In the genomic region with DNA sequence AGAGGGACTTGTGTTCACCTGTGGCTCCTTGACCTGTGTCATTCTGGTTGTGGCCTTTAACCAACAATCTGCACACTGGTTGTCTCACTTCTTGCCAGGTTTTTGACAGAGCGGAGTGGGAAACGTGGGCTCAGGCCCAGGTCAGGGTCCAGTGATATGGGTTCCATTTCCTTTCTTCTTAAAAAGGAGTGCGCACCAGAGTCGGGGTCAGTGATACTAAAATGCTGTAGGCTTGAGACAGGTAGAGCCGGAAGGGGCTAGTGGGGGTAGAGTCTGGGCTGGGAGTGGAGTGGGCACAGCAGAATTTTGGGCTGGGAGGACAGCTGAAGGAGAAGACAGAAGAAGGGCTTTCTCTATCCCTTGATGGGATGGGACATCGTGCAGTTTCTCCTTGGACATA, we compare ENCODE assay signal across 23 cellular contexts.
DNase-seq lines count a peak whose midpoint lies in the region; ATAC-seq, FAIRE-seq and TF ChIP-seq lines count a peak whose summit lies in the region.
"Had no signal": no experiment of that assay in that cellular context is flagged by ENCODE, and none has a peak within 500 bp of the region (broad histone marks: within the 10 kb centered on the region; RNA-seq: fewer than 3 reads in every experiment).

No MANE protein-coding gene starts in this region.

- no peak overlapping the region for H3K4me3 ChIP-seq in HCT116 (replicated peaks in 1 of 2; ENCODE audit: low read depth in 1 of 2, low read length in 2 of 2)
- H3K4me3 ChIP-seq in GM12878 = no peak overlapping the region
- H3K4me3 ChIP-seq in neural progenitor cell = no peak overlapping the region
- H3K4me3 ChIP-seq: adrenal gland, gastrocnemius medialis, lung, right atrium auricular region, stomach had no signal

- SMC1A ChIA-PET in GM12878 (lab: Charles Lee; ENCODE audit: uncharacterized antibody, unreplicated experiment) = interaction anchor here (0.5 to 3.9 kb wide), 22 partner anchors 8 to 581 kb away, joined by 3 to 35 read pairs (median 4); a partner anchor contains a TSS

- CTCF ChIA-PET in HCT116 (lab: Charles Lee) (interaction anchor here (1.0 to 1.2 kb wide), 2 partner anchors 64 to 93 kb away, joined by 3 to 5 read pairs; no protein-coding TSS in a partner anchor), GM12878 (lab: Yijun Ruan, JAX) (interaction anchor here (0.6 to 6.2 kb wide), 36 partner anchors 11 to 1024 kb away, joined by 3 to 63 read pairs (median 4); a partner anchor contains a TSS)

- H3K27me3 Mint-ChIP-seq in CD14-positive monocyte (ENCODE audit: low read depth in 3 of 3) (peaks cover 0 to 2% (median 0%) of the 10 kb centered on the region in 3 donors), neural progenitor cell (ENCODE audit: insufficient read depth, low read depth) (peaks cover 8% of the 10 kb centered on the region)
- H3K27me3 Mint-ChIP-seq: activated T-helper 17 cell treated with anti-CD3 and anti-CD28 coated beads, Interleukin-2, amount 50 U/mL, for 72 hours had no signal

- no peak for TF ChIP-seq RAD21 in HCT116 (IDR thresholded peaks at IDR 0.05; ENCODE audit: low read depth)
- TF ChIP-seq RAD21 in GM12878 (IDR thresholded peaks at IDR 0.05; ENCODE audit: insufficient read depth, low read depth, low read length) = no peak

- no peaks in the 10 kb centered on the region for H3K27me3 ChIP-seq in HCT116 (ENCODE audit: insufficient read depth, low read length)
- H3K27me3 ChIP-seq in GM12878 (replicated peaks in 1 of 2; ENCODE audit: control insufficient read depth in 2 of 2, insufficient read depth in 2 of 2, low read length in 1 of 2) = no peaks in the 10 kb centered on the region
- H3K27me3 ChIP-seq in neural progenitor cell = no peaks in the 10 kb centered on the region
- H3K27me3 ChIP-seq: adrenal gland, gastrocnemius medialis, right atrium auricular region, stomach had no signal

- peak overlapping the region in 6 of 7 donors; percentile 40 to 85 (median 72) for H3K27ac Mint-ChIP-seq in CD14-positive monocyte
- peak overlapping the region; percentile 6 for H3K27ac Mint-ChIP-seq in neural progenitor cell
- H3K27ac Mint-ChIP-seq: activated CD8-positive, alpha-beta T cell treated with anti-CD3 and anti-CD28 coated beads, Interleukin-2, amount 10 ng/mL, durations not matched to agents 7 days and 5 days; activated naive CD4-positive, alpha-beta T cell treated with anti-CD3 and anti-CD28 coated beads, Interleukin-2, amount 10 ng/mL, durations not matched to agents 7 days and 5 days; activated T-helper 17 cell treated with anti-CD3 and anti-CD28 coated beads, Interleukin-2, amount 50 U/mL, for 72 hours; nephron progenitor cell had no signal

- H3K27ac ChIP-seq in HCT116 (ENCODE audit: low read depth, low read length) = no peak overlapping the region
- peak overlapping the region; percentile 4; the same call in 1 of the 2 replicates for H3K27ac ChIP-seq in GM12878 (ENCODE audit: control insufficient read depth, insufficient read depth)
- no peak overlapping the region for H3K27ac ChIP-seq in neural progenitor cell
- H3K27ac ChIP-seq: adrenal gland, gastrocnemius medialis, right atrium auricular region, stomach had no signal

- H3K4me1 ChIP-seq in HCT116 (ENCODE audit: control insufficient read depth in 1 of 2, insufficient read depth in 2 of 2, low read length in 2 of 2) = 0 out of 4 replicates have a peak, but pooled peaks cover 0 to 3% of the 10 kb centered on the region in 2 experiments
- H3K4me1 ChIP-seq in GM12878 (ENCODE audit: control insufficient read depth, insufficient read depth, low read length) = peaks cover 17% of the 10 kb centered on the region
- H3K4me1 ChIP-seq in neural progenitor cell = peaks cover 4% of the 10 kb centered on the region
- H3K4me1 ChIP-seq: adrenal gland, gastrocnemius medialis, right atrium auricular region had no signal

- no peaks in the 10 kb centered on the region for H3K79me2 ChIP-seq in HCT116 (ENCODE audit: insufficient read depth, low read length)
- H3K79me2 ChIP-seq in GM12878 (ENCODE audit: control insufficient read depth, insufficient read depth, low read length) = no peaks in the 10 kb centered on the region
- no peaks in the 10 kb centered on the region for H3K79me2 ChIP-seq in neural progenitor cell (ENCODE audit: low read depth)

- in situ Hi-C loops in GM12878 (cut with MboI) = loop anchor here (10.0 kb wide), 1 partner anchor 154 kb away; no protein-coding TSS in a partner anchor

- TF ChIP-seq CTCF in CD14-positive monocyte (IDR thresholded peaks at IDR 0.05) = no peak
- TF ChIP-seq CTCF in HCT116 (IDR thresholded peaks at IDR 0.05 in 2 of 3, conservative IDR thresholded peaks at IDR 0.05 in 1 of 3; ENCODE audit: borderline replicate concordance in 1 of 3, insufficient read depth in 1 of 3, low read depth in 2 of 3, low read length in 2 of 3) = no peak
- no peak for TF ChIP-seq CTCF in GM12878 (IDR thresholded peaks at IDR 0.05 in 2 of 3, conservative IDR thresholded peaks at IDR 0.05 in 1 of 3; ENCODE audit: control insufficient read depth in 2 of 3, extremely low read depth in 1 of 3, insufficient read depth in 1 of 3, low read depth in 3 of 3, low read length in 3 of 3)
- no peak for TF ChIP-seq CTCF in neural progenitor cell (IDR thresholded peaks at IDR 0.05)

- H3K36me3 Mint-ChIP-seq in CD14-positive monocyte (no peaks in the 10 kb centered on the region), neural progenitor cell (no peaks in the 10 kb centered on the region)
- H3K36me3 Mint-ChIP-seq: activated naive CD4-positive, alpha-beta T cell treated with anti-CD3 and anti-CD28 coated beads, Interleukin-2, amount 10 ng/mL, durations not matched to agents 7 days and 5 days had no signal

- no peaks in the 10 kb centered on the region for H4K20me1 ChIP-seq in HCT116 (ENCODE audit: insufficient read depth)
- no peaks in the 10 kb centered on the region for H4K20me1 ChIP-seq in GM12878 (ENCODE audit: control insufficient read depth, insufficient read depth)
- H4K20me1 ChIP-seq in neural progenitor cell (ENCODE audit: low read depth) = no peaks in the 10 kb centered on the region

- H2AFZ ChIP-seq in HCT116 (ENCODE audit: low read depth, low read length, poor library complexity, severe bottlenecking) (peak overlapping the region; percentile 19), GM12878 (ENCODE audit: control insufficient read depth, low read depth, low read length) (no peak overlapping the region), neural progenitor cell (replicated peaks) (peak overlapping the region; percentile 97)

- no peak for FAIRE-seq in GM12878 (lab: Jason Lieb, UNC)
- FAIRE-seq: A204.1, RCC 7860, urothelium cell line had no signal

- no peaks in the 10 kb centered on the region for H3F3A ChIP-seq in neural progenitor cell (ENCODE audit: low read depth)

- ATAC-seq in HCT116 (peak; percentile 12; the same call in 1 of the 2 replicates), GM12878 (no peak; the same call in 2 of the 3 replicates), HG03139 (IDR thresholded peaks at IDR 0.05; ENCODE audit: unreplicated experiment) (no peak)
- ATAC-seq: gastrocnemius medialis had no signal

- no TSS peak for BruUV-seq in HCT116 (replicated peaks; lab: Mats Ljungman, UMichigan)
- BruUV-seq in GM12878 (replicated peaks; lab: Mats Ljungman, UMichigan) = no TSS peak

- intact Hi-C loops in CD14-positive monocyte (cut with micrococcal nuclease) = no loop called here
- intact Hi-C loops in HCT116 (cut with micrococcal nuclease) = loop anchor here (10.0 kb wide), 1 partner anchor 214 kb away; no protein-coding TSS in a partner anchor
- intact Hi-C loops in GM12878 (cut with micrococcal nuclease; ENCODE audit: unreplicated experiment) = loop anchor here (1.0 to 10.0 kb wide), 5 partner anchors 58 to 436 kb away; no protein-coding TSS in a partner anchor

- peaks cover 0 to 4% (median 0%) of the 10 kb centered on the region in 7 donors for H3K9me3 Mint-ChIP-seq in CD14-positive monocyte
- H3K9me3 Mint-ChIP-seq in neural progenitor cell = no peaks in the 10 kb centered on the region
- H3K9me3 Mint-ChIP-seq: activated naive CD4-positive, alpha-beta T cell treated with anti-CD3 and anti-CD28 coated beads, Interleukin-2, amount 10 ng/mL, durations not matched to agents 7 days and 5 days; activated T-helper 17 cell treated with anti-CD3 and anti-CD28 coated beads, Interleukin-2, amount 50 U/mL, for 72 hours; nephron progenitor cell had no signal

- DNase-seq in CD14-positive monocyte (ENCODE audit: low spot score) (no peak), HCT116 (ENCODE audit: low read depth, low spot score) (no peak), GM12878 (ENCODE audit: low read depth, low spot score) (no peak), neural progenitor cell (ENCODE audit: low spot score) (no peak), NCI-H1092 (lab: John Stamatoyannopoulos, UW) (no peak), SW 1271 (lab: John Stamatoyannopoulos, UW) (no peak), NCI-H510A (lab: John Stamatoyannopoulos, UW) (no peak)
- DNase-seq: activated CD4-positive, alpha-beta T cell treated with anti-CD3 and anti-CD28 coated beads for 4 hours; gastrocnemius medialis; NCI-H2081 treated with DMSO at 0.1 percent for 48 hours; NCI-H345; stomach had no signal

- TF ChIP-seq EP300 in GM12878 (IDR thresholded peaks at IDR 0.05; ENCODE audit: borderline replicate concordance in 1 of 2, control insufficient read depth in 1 of 2, low read depth in 2 of 2, low read length in 2 of 2) = no peak

- H3K4me2 ChIP-seq in HCT116 (ENCODE audit: low read length) = no peak overlapping the region
- no peak overlapping the region for H3K4me2 ChIP-seq in GM12878 (ENCODE audit: control insufficient read depth, insufficient read depth)
- no peak overlapping the region for H3K4me2 ChIP-seq in neural progenitor cell

- POLR2A ChIA-PET in HCT116 (lab: Charles Lee) = no interaction called here
- POLR2A ChIA-PET in GM12878 (lab: Charles Lee) = interaction anchor here (0.9 to 1.6 kb wide), 5 partner anchors 9 to 154 kb away, joined by 4 to 7 read pairs (median 5); no protein-coding TSS in a partner anchor

- H3K4me3 Mint-ChIP-seq in CD14-positive monocyte (no peak overlapping the region), neural progenitor cell (no peak overlapping the region)
- H3K4me3 Mint-ChIP-seq: activated CD8-positive, alpha-beta T cell treated with anti-CD3 and anti-CD28 coated beads, Interleukin-2, amount 10 ng/mL, durations not matched to agents 7 days and 5 days; activated naive CD4-positive, alpha-beta T cell treated with anti-CD3 and anti-CD28 coated beads, Interleukin-2, amount 10 ng/mL, durations not matched to agents 7 days and 5 days; activated T-helper 17 cell treated with anti-CD3 and anti-CD28 coated beads, Interleukin-2, amount 50 U/mL, for 72 hours; nephron progenitor cell had no signal

- H3K9me3 ChIP-seq in HCT116 (ENCODE audit: control insufficient read depth in 1 of 2, insufficient read depth in 1 of 2, low read depth in 1 of 2, low read length in 2 of 2) = no peaks in the 10 kb centered on the region
- no peaks in the 10 kb centered on the region for H3K9me3 ChIP-seq in GM12878 (replicated peaks; ENCODE audit: control insufficient read depth, insufficient read depth, low read length)
- no peaks in the 10 kb centered on the region for H3K9me3 ChIP-seq in neural progenitor cell (ENCODE audit: low read depth)
- H3K9me3 ChIP-seq: adrenal gland, gastrocnemius medialis, right atrium auricular region, stomach had no signal

- H3K9me2 ChIP-seq in HCT116 (ENCODE audit: insufficient read depth) = no peaks in the 10 kb centered on the region

- 70% methylated on average over 6 of the region's 6 CpGs for WGBS in GM12878 (ENCODE audit: insufficient coverage, insufficient replicate concordance, low lambda C conversion rate, missing lambda C conversion rate)

- no peak overlapping the region for H3K9ac ChIP-seq in HCT116 (ENCODE audit: low read length)
- no peak overlapping the region for H3K9ac ChIP-seq in GM12878 (ENCODE audit: control insufficient read depth, insufficient read depth, low read length)
- H3K9ac ChIP-seq in neural progenitor cell = no peak overlapping the region

- H3K36me3 ChIP-seq in HCT116 (ENCODE audit: control insufficient read depth in 1 of 2, insufficient read depth in 2 of 2, low read length in 2 of 2) (no peaks in the 10 kb centered on the region), GM12878 (ENCODE audit: control insufficient read depth in 2 of 2, insufficient read depth in 2 of 2, low read length in 1 of 2) (no peaks in the 10 kb centered on the region), neural progenitor cell (no peaks in the 10 kb centered on the region)
- H3K36me3 ChIP-seq: adrenal gland, gastrocnemius medialis, right atrium auricular region, stomach had no signal

- H3K4me1 Mint-ChIP-seq in CD14-positive monocyte = peaks cover 37% of the 10 kb centered on the region
- H3K4me1 Mint-ChIP-seq in neural progenitor cell = peaks cover 8% of the 10 kb centered on the region
- H3K4me1 Mint-ChIP-seq: activated naive CD4-positive, alpha-beta T cell treated with anti-CD3 and anti-CD28 coated beads, Interleukin-2, amount 10 ng/mL, durations not matched to agents 7 days and 5 days had no signal

- no peak for TF ChIP-seq POLR2A in HCT116 (IDR thresholded peaks at IDR 0.05; ENCODE audit: borderline replicate concordance, extremely low read depth, insufficient read depth, insufficient read length)
- TF ChIP-seq POLR2A in GM12878 (IDR thresholded peaks at IDR 0.05; ENCODE audit: low read depth, low read length) = no peak

- RAD21 ChIA-PET in HCT116 (lab: Charles Lee; ENCODE audit: low non-redundant PET in 1 of 2, low total read pairs in 2 of 2, uncharacterized antibody in 2 of 2, unreplicated experiment in 2 of 2) (no interaction called here), GM12878 (lab: Charles Lee; ENCODE audit: unreplicated experiment) (interaction anchor here (0.5 to 4.1 kb wide), 17 partner anchors 9 to 368 kb away, joined by 3 to 38 read pairs (median 7); a partner anchor contains a TSS)

Comparison
In these comparisons a context has a peak if more than half of its experiments do, and no peak if none do; other contexts are left out.
1. intact Hi-C loops: an anchor here in HCT116 (10.0 kb wide) and GM12878 (1.0 to 10.0 kb wide); none called in CD14-positive monocyte.